Comparison of ENCODE assay signal across 22 cellular contexts in genomic region chr4:76512000-76512399, GRCh38.
DNase-seq lines count a peak whose midpoint lies in the region; ATAC-seq and TF ChIP-seq lines count a peak whose summit lies in the region.
"Had no signal": no experiment of that assay in that cellular context is flagged by ENCODE, and none has a peak within 500 bp of the region (broad histone marks: within the 10 kb centered on the region; RNA-seq: fewer than 3 reads in every experiment).

No MANE protein-coding gene starts in this region.

- H3K4me1 Mint-ChIP-seq in HFFc6 (ENCODE audit: low read depth) = peaks cover 29% of the 10 kb centered on the region
- H3K4me1 Mint-ChIP-seq in chondrocyte (ENCODE audit: low read depth) = peaks cover 9% of the 10 kb centered on the region
- H3K4me1 Mint-ChIP-seq: stimulated activated effector memory CD8-positive, alpha-beta T cell treated with anti-CD3 and anti-CD28 coated beads, Interleukin-12 subunit alpha, Interleukin-12 subunit beta, amount 100 ng/mL, for 72 hours had no signal

- H3K9me3 Mint-ChIP-seq in HFFc6 (peaks cover 5% of the 10 kb centered on the region; the same call in 1 of the 2 replicates), chondrocyte (ENCODE audit: low read depth) (no peaks in the 10 kb centered on the region)
- H3K9me3 Mint-ChIP-seq: natural killer cell treated with Interleukin-12 subunit alpha and Interleukin-12 subunit beta and Interleukin-15 and Interleukin-18, amount 100 ng/mL, for 72 hours had no signal

- H3K9me3 ChIP-seq in mucosa of descending colon = no peaks in the 10 kb centered on the region
- no peaks in the 10 kb centered on the region for H3K9me3 ChIP-seq in upper lobe of right lung
- H3K9me3 ChIP-seq: esophagus squamous epithelium, gastrocnemius medialis had no signal

- TF ChIP-seq CTCF in HFFc6 (IDR thresholded peaks at IDR 0.05) = no peak
- no peak for TF ChIP-seq CTCF in chondrocyte (IDR thresholded peaks at IDR 0.05)
- TF ChIP-seq CTCF in mucosa of descending colon (IDR thresholded peaks at IDR 0.05) = no peak
- no peak for TF ChIP-seq CTCF in upper lobe of right lung (IDR thresholded peaks at IDR 0.05)
- no peak for TF ChIP-seq CTCF in foreskin fibroblast (IDR thresholded peaks at IDR 0.05; ENCODE audit: low read depth, low read length)

- H3K27ac ChIP-seq in upper lobe of right lung = no peak overlapping the region
- H3K27ac ChIP-seq: cardiac muscle cell, esophagus squamous epithelium, gastrocnemius medialis, RWPE1 had no signal

- H3K4me3 Mint-ChIP-seq in HFFc6 = no peak overlapping the region
- no peak overlapping the region for H3K4me3 Mint-ChIP-seq in chondrocyte (ENCODE audit: unreplicated experiment)
- H3K4me3 Mint-ChIP-seq: activated CD4-positive, alpha-beta memory T cell treated with anti-CD3 and anti-CD28 coated beads for 36 hours; CD4-positive, alpha-beta T cell; endodermal cell; natural killer cell treated with Interleukin-12 subunit alpha and Interleukin-12 subunit beta and Interleukin-15 and Interleukin-18, amount 100 ng/mL, for 72 hours; stimulated activated effector memory CD8-positive, alpha-beta T cell treated with anti-CD3 and anti-CD28 coated beads, Interleukin-12 subunit alpha, Interleukin-12 subunit beta, amount 100 ng/mL, for 72 hours had no signal

- no peak overlapping the region for H3K4me3 ChIP-seq in mucosa of descending colon
- H3K4me3 ChIP-seq in upper lobe of right lung = no peak overlapping the region
- no peak overlapping the region for H3K4me3 ChIP-seq in foreskin fibroblast (ENCODE audit: low read depth in 1 of 2, low read length in 2 of 2)
- H3K4me3 ChIP-seq: cardiac muscle cell, esophagus squamous epithelium, gastrocnemius medialis had no signal

- H3K36me3 Mint-ChIP-seq in HFFc6 (ENCODE audit: low read depth) (peaks cover 9% of the 10 kb centered on the region; the same call in 1 of the 2 replicates), chondrocyte (ENCODE audit: low read depth) (no peaks in the 10 kb centered on the region)
- H3K36me3 Mint-ChIP-seq: activated CD4-positive, alpha-beta memory T cell treated with anti-CD3 and anti-CD28 coated beads for 36 hours; stimulated activated effector memory CD8-positive, alpha-beta T cell treated with anti-CD3 and anti-CD28 coated beads, Interleukin-12 subunit alpha, Interleukin-12 subunit beta, amount 100 ng/mL, for 72 hours had no signal

- peak; percentile 79 for ATAC-seq in mucosa of descending colon
- peak; percentile 30 for ATAC-seq in upper lobe of right lung
- ATAC-seq: activated naive CD4-positive, alpha-beta T cell treated with anti-CD3 and anti-CD28 coated beads, Interleukin-2, amount 50 U/mL, for 72 hours; gastrocnemius medialis; natural killer cell treated with Interleukin-12 subunit alpha and Interleukin-12 subunit beta and Interleukin-15 and Interleukin-18, amount 100 ng/mL, for 72 hours; stimulated activated effector memory CD8-positive, alpha-beta T cell treated with anti-CD3 and anti-CD28 coated beads, Interleukin-12 subunit alpha, Interleukin-12 subunit beta, amount 100 ng/mL, for 72 hours had no signal

- DNase-seq in HFFc6 = no peak
- no peak for DNase-seq in chondrocyte (ENCODE audit: low spot score)
- no peak for DNase-seq in mucosa of descending colon
- no peak for DNase-seq in upper lobe of right lung
- DNase-seq in NCI-H774 (lab: John Stamatoyannopoulos, UW) = no peak
- no peak for DNase-seq in NCI-H1092 (lab: John Stamatoyannopoulos, UW)
- DNase-seq in foreskin fibroblast = no peak
- DNase-seq: activated CD4-positive, alpha-beta memory T cell treated with anti-CD3 and anti-CD28 coated beads for 36 hours; CD4-positive, alpha-beta T cell; endodermal cell; esophagus squamous epithelium; gastrocnemius medialis; hippocampal formation; NCI-H1417; NCI-H2081 treated with DMSO at 0.1 percent for 48 hours; NCI-H82; stimulated activated CD4-positive, alpha-beta T cell treated with anti-CD3 and anti-CD28 coated beads, Interleukin-4, amount 100 ng/mL, for 1 hour had no signal

- intact Hi-C loops in mucosa of descending colon (cut with DNase I, micrococcal nuclease) = loop anchor here (5.0 to 10.0 kb wide), 2 partner anchors 63 to 245 kb away; no protein-coding TSS in a partner anchor
- intact Hi-C loops in upper lobe of right lung (cut with DNase I) = no loop called here

- H3K27me3 Mint-ChIP-seq in HFFc6 (ENCODE audit: insufficient read depth) (no peaks in the 10 kb centered on the region), chondrocyte (ENCODE audit: low read depth) (no peaks in the 10 kb centered on the region)
- H3K27me3 Mint-ChIP-seq: activated CD4-positive, alpha-beta memory T cell treated with anti-CD3 and anti-CD28 coated beads for 36 hours had no signal

- H3K4me1 ChIP-seq in mucosa of descending colon (ENCODE audit: low read depth) (peaks cover 5% of the 10 kb centered on the region), upper lobe of right lung (no peaks in the 10 kb centered on the region)
- H3K4me1 ChIP-seq: esophagus squamous epithelium, gastrocnemius medialis had no signal

- H3K36me3 ChIP-seq in mucosa of descending colon (ENCODE audit: low read depth) (no peaks in the 10 kb centered on the region), upper lobe of right lung (no peaks in the 10 kb centered on the region)
- H3K36me3 ChIP-seq: cardiac muscle cell, esophagus squamous epithelium, gastrocnemius medialis had no signal

- H3K27me3 ChIP-seq in upper lobe of right lung = no peaks in the 10 kb centered on the region
- H3K27me3 ChIP-seq: cardiac muscle cell, esophagus squamous epithelium, gastrocnemius medialis had no signal

- peak overlapping the region; percentile 70; the same call in 1 of the 2 replicates for H3K27ac Mint-ChIP-seq in HFFc6
- peak overlapping the region; percentile 18 for H3K27ac Mint-ChIP-seq in chondrocyte (ENCODE audit: unreplicated experiment)
- H3K27ac Mint-ChIP-seq: activated CD4-positive, alpha-beta memory T cell treated with anti-CD3 and anti-CD28 coated beads for 36 hours; CD4-positive, alpha-beta T cell; endodermal cell; natural killer cell treated with Interleukin-12 subunit alpha and Interleukin-12 subunit beta and Interleukin-15 and Interleukin-18, amount 100 ng/mL, for 72 hours; stimulated activated effector memory CD8-positive, alpha-beta T cell treated with anti-CD3 and anti-CD28 coated beads, Interleukin-12 subunit alpha, Interleukin-12 subunit beta, amount 100 ng/mL, for 72 hours had no signal
